In the genomic region with DNA sequence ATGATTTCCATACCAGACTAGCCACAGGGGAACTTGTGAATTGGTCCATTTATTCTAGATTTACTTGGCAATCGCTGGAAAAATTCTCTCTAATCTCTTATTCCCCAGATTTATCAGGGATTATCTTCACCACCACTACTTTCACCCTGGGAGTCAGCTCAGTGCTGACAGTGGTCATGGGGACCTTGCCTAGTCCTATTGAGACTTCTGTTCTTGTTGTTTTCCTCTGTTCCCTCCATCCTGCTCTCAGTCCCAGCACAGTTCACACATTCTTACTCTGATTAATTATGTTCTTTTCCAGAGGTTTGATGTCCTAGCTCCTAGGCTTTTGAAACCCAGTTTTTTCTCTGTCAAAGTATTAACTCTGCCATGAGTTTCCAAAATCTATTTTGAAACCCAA, we compare ENCODE assay signal across 23 cellular contexts.
"Had no signal": no experiment of that assay in that cellular context is flagged by ENCODE, and none has a peak within 500 bp of the region (broad histone marks: within the 10 kb centered on the region; RNA-seq: fewer than 3 reads in every experiment).

No MANE protein-coding gene starts in this region.

- H3K4me3 ChIP-seq: SJSA1, SK-N-MC had no signal

- DNase-seq: IMR-90, Kasumi-1, KG1, NCI-H1048, NCI-H1105, NCI-H1417, NCI-H1436 treated with DMSO at 0.1 percent for 48 hours, NCI-H1694, NCI-H187 treated with DMSO at 0.1 percent for 48 hours, NCI-H2029 treated with DMSO at 0.1 percent for 48 hours, NCI-H2171, NCI-H226, NCI-H446, NCI-H510A, NCI-H524 treated with DMSO at 0.1 percent for 48 hours, NCI-H69, NCI-H774, SIG-M5 had no signal

- H3K9me3 ChIP-seq: SJSA1 had no signal

- H3K36me3 ChIP-seq: SJSA1 had no signal

- H3K27me3 ChIP-seq: SJSA1 had no signal

- H3K4me1 ChIP-seq: SJSA1 had no signal

- ATAC-seq: HepG2, Panc1 had no signal

- H3K27ac ChIP-seq: RWPE1, SJSA1, SK-N-MC had no signal
